In the genomic region with DNA sequence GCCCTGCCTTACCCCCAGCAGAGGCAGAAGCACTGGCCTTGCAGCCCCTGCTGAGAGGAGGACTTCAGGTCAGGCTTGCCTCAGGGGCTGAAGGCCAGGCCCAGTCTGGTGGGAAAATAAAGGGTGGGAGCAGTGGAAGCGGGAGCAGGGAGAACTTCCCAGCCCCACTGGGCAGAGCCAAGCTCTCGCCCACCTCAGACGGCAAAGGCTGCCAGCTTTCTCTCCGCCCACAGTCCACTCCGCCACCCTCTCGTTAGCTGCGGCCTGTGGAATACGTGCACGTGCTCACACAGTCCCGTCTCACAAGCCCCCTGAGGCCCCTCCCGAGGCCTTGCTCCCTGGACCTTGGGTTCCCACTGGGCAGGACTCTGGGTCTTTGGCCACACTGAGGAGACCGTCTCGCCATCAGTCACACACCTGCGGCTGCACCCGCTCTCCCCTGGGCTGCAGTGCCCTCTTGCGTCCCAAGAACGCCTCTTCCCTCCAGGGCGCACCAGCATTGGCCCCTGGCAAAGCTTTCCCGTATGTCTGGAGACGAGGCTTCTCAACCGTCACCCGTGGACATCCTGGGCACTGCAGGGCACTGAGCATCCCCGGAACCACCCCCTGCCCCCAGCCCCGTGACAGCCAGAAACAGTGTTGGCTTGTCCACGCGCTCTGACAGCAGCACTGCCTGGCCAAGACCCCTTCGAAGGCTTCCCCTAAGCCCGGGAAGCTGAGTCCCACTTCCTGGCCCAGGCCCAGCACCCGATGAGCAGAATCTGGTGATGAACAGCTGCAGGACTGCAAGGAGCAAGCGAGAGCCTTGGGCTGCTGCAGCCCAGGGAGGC, we compare ENCODE assay signal across 8 cellular contexts. TPM values are rescaled to one million over a fixed set of nuclear protein-coding genes. Genes with fewer than 3 reads are reported as not detected.
A peak's percentile ranks its signal among the peaks of the same experiment; 100 is the strongest.
DNase-seq lines count a peak whose midpoint lies in the region; ATAC-seq, FAIRE-seq and TF ChIP-seq lines count a peak whose summit lies in the region.

No MANE protein-coding gene starts in this region.

- TF ChIP-seq POLR2A in heart left ventricle (IDR thresholded peaks at IDR 0.05) (no peak), lower leg skin (IDR thresholded peaks at IDR 0.05) (no peak)

- H3K27ac Mint-ChIP-seq in activated naive CD8-positive, alpha-beta T cell treated with anti-CD3 and anti-CD28 coated beads, Interleukin-2, amount 50 U/mL, for 24 hours, result no peak overlapping the region

- DNase-seq in A673 (ENCODE audit: low spot score) (peak; percentile 88), GM18507 (ENCODE audit: extremely low spot score, insufficient read length, low read depth) (peak; percentile 82), NCI-H1092 (lab: John Stamatoyannopoulos, UW) (peak; percentile 78), T follicular helper cell (ENCODE audit: low read depth) (peak; percentile 62), heart left ventricle (peak; percentile 68 to 86 (median 73)), retina (peak; percentile 58), lower leg skin (ENCODE audit: low spot score in 2 of 2) (no peak)
- peak; percentile 76 for DNase-seq in activated naive CD8-positive, alpha-beta T cell treated with anti-CD3 and anti-CD28 coated beads, Interleukin-2, amount 50 U/mL, for 24 hours

- H3K4me1 ChIP-seq in A673 (ENCODE audit: insufficient read depth, low read length, poor library complexity, severe bottlenecking) (no peaks in the 10 kb centered on the region), heart left ventricle (no peaks in the 10 kb centered on the region)

- H3K36me3 Mint-ChIP-seq in activated naive CD8-positive, alpha-beta T cell treated with anti-CD3 and anti-CD28 coated beads, Interleukin-2, amount 50 U/mL, for 24 hours (ENCODE audit: low read depth), result peaks cover 6% of the 10 kb centered on the region

- H3K9me3 Mint-ChIP-seq in activated naive CD8-positive, alpha-beta T cell treated with anti-CD3 and anti-CD28 coated beads, Interleukin-2, amount 50 U/mL, for 24 hours, result no peaks in the 10 kb centered on the region

- intact Hi-C loops in A673 (cut with micrococcal nuclease; ENCODE audit: unreplicated experiment), result loop anchor here (5.0 kb wide), 1 partner anchor 255 kb away; no protein-coding TSS in a partner anchor
- intact Hi-C loops in heart left ventricle (cut with DNase I), result loop anchor here in 9 of 10 donors (1.0 to 5.0 kb wide), 4 partner anchors 243 to 255 kb away; no protein-coding TSS in a partner anchor
- intact Hi-C loops in lower leg skin (cut with DNase I; ENCODE audit: low total_unique reads), result no loop called here

- peak; percentile 77 for FAIRE-seq in GM18507 (lab: Jason Lieb, UNC)

- H3K27ac ChIP-seq in A673 (ENCODE audit: low read depth, low read length, poor library complexity, severe bottlenecking), result no peak overlapping the region
- H3K27ac ChIP-seq in heart left ventricle, result no peak overlapping the region

- POLR2A ChIA-PET in A673 (lab: Charles Lee; ENCODE audit: low non-redundant PET), result interaction anchor here (0.6 kb wide), 1 partner anchor 176 kb away, joined by 13 read pairs; no protein-coding TSS in a partner anchor

- H3K4me3 ChIP-seq in A673 (ENCODE audit: low read depth, low read length, poor library complexity, severe bottlenecking) (no peak overlapping the region), heart left ventricle (no peak overlapping the region), lower leg skin (ENCODE audit: low read depth, poor library complexity, severe bottlenecking) (no peak overlapping the region)

- H3K27me3 Mint-ChIP-seq in activated naive CD8-positive, alpha-beta T cell treated with anti-CD3 and anti-CD28 coated beads, Interleukin-2, amount 50 U/mL, for 24 hours, result peaks cover 3% of the 10 kb centered on the region

- no peaks in the 10 kb centered on the region for H3K27me3 ChIP-seq in A673 (replicated peaks; ENCODE audit: insufficient read depth, low read depth, low read length, poor library complexity)
- H3K27me3 ChIP-seq in heart left ventricle, result peaks cover 0 to 6% (median 0%) of the 10 kb centered on the region in 9 donors

- H3K4me1 Mint-ChIP-seq in activated naive CD8-positive, alpha-beta T cell treated with anti-CD3 and anti-CD28 coated beads, Interleukin-2, amount 50 U/mL, for 24 hours, result peaks cover 3% of the 10 kb centered on the region

- peak overlapping the region; percentile 59 for H3K4me3 Mint-ChIP-seq in activated naive CD8-positive, alpha-beta T cell treated with anti-CD3 and anti-CD28 coated beads, Interleukin-2, amount 50 U/mL, for 24 hours

- TF ChIP-seq CTCF in A673 (conservative IDR thresholded peaks at IDR 0.05; ENCODE audit: low read depth, low read length) (peak; percentile 89), heart left ventricle (IDR thresholded peaks at IDR 0.05) (peak; percentile 53 to 79 (median 70)), lower leg skin (IDR thresholded peaks at IDR 0.05) (no peak)

- WGBS in heart left ventricle, 4 donors, result 28 to 34% (median 33%) methylated on average over 16 to 30 of the region's 30 CpGs
- 15 to 17% methylated on average over 25 to 27 of the region's 30 CpGs for WGBS in lower leg skin, 2 donors

- H3K36me3 ChIP-seq in A673 (ENCODE audit: insufficient read depth, low read length, poor library complexity, severe bottlenecking) (peaks cover 2% of the 10 kb centered on the region), heart left ventricle (peaks cover 0 to 10% (median 7%) of the 10 kb centered on the region in 9 donors)

- no peaks in the 10 kb centered on the region for H3K9me3 ChIP-seq in A673 (ENCODE audit: low read depth, low read length, poor library complexity, severe bottlenecking)
- no peaks in the 10 kb centered on the region for H3K9me3 ChIP-seq in heart left ventricle

- CTCF ChIA-PET in A673 (lab: Charles Lee), result interaction anchor here (0.6 to 2.2 kb wide), 11 partner anchors 9 to 318 kb away, joined by 3 to 25 read pairs (median 5); no protein-coding TSS in a partner anchor

- ATAC-seq in activated naive CD8-positive, alpha-beta T cell treated with anti-CD3 and anti-CD28 coated beads, Interleukin-2, amount 50 U/mL, for 24 hours, result peak; percentile 84
- peak; percentile 68 to 88 (median 79) for ATAC-seq in heart left ventricle

- no TSS peak for BruUV-seq in A673 (replicated peaks; lab: Mats Ljungman, UMichigan)

RNA-seq across cellular contexts. Expression of a gene that starts 8.3 kb away (rescaled TPM):
- 150 and 157 TPM in 2 replicates for total RNA-seq in A673 (2021)
- total RNA-seq in heart left ventricle, result 100 to 1,000 TPM in 2 of 9 donors, 10 to 100 TPM in 7; 66.3 to 126 (median 77.7) TPM
- 100 to 1,000 TPM; 135 to 157 TPM for polyA plus RNA-seq in heart left ventricle
- total RNA-seq in lower leg skin, result 10 to 100 TPM; 55.1 to 70.8 (median 61.6) TPM

RNA-seq across cellular contexts. Expression of a gene that starts 9.6 kb away (rescaled TPM):
- total RNA-seq in A673 (2021) (32.7 and 38.2 TPM in 2 replicates), heart left ventricle (10 to 100 TPM in 6 of 9 donors, 1 to 10 TPM in 3; 6.8 to 32.0 (median 11.6) TPM), lower leg skin (10 to 100 TPM; 37.9 to 45.7 (median 40.6) TPM)
- polyA plus RNA-seq in heart left ventricle, result 10 to 100 TPM; 10.0 to 19.8 TPM

RNA-seq across cellular contexts. Expression of a gene that starts 19.7 kb away (rescaled TPM):
- total RNA-seq in A673 (2021) (38.7 and 47.1 TPM in 2 replicates), heart left ventricle (10 to 100 TPM; 32.3 to 65.3 (median 44.9) TPM), lower leg skin (10 to 100 TPM; 13.8 to 30.0 (median 19.4) TPM)
- 10 to 100 TPM; 30.1 to 63.8 TPM for polyA plus RNA-seq in heart left ventricle

RNA-seq across cellular contexts. Expression of a gene that starts 34.9 kb away (rescaled TPM):
- total RNA-seq in A673 (2021) (261 and 321 TPM in 2 replicates), heart left ventricle (10 to 100 TPM; 53.9 to 95.3 (median 73.8) TPM), lower leg skin (10 to 100 TPM; 15.4 to 29.8 (median 19.5) TPM)
- 100 to 1,000 TPM in 1 of 2 donors, 10 to 100 TPM in 1; 37.5 to 103 TPM for polyA plus RNA-seq in heart left ventricle

RNA-seq across cellular contexts. Expression of a gene that starts 39.6 kb away (rescaled TPM):
- 27.5 and 28.7 TPM in 2 replicates for total RNA-seq in A673 (2021)
- total RNA-seq in heart left ventricle, result 10 to 100 TPM in 6 of 9 donors, 1 to 10 TPM in 3; 6.9 to 20.6 (median 12.2) TPM
- polyA plus RNA-seq in heart left ventricle, result 10 to 100 TPM in 1 of 2 donors, 1 to 10 TPM in 1; 7.1 to 17.1 TPM
- 10 to 100 TPM; 14.0 to 21.0 (median 18.8) TPM for total RNA-seq in lower leg skin

Comparison
In these comparisons a context has a peak if more than half of its experiments do, and no peak if none do; other contexts are left out.
1. DNase-seq: peak in A673 (single experiment), GM18507 (single experiment), NCI-H1092 (single experiment), T follicular helper cell (single experiment), activated naive CD8-positive, alpha-beta T cell treated with anti-CD3 and anti-CD28 coated beads, Interleukin-2, amount 50 U/mL, for 24 hours (single experiment), heart left ventricle (5 of 5) and retina (single experiment); none in lower leg skin (0 of 2).
2. CTCF ChIP-seq: peak in A673 (single experiment) and heart left ventricle (12 of 12); none in lower leg skin (0 of 3).